In the genomic region with DNA sequence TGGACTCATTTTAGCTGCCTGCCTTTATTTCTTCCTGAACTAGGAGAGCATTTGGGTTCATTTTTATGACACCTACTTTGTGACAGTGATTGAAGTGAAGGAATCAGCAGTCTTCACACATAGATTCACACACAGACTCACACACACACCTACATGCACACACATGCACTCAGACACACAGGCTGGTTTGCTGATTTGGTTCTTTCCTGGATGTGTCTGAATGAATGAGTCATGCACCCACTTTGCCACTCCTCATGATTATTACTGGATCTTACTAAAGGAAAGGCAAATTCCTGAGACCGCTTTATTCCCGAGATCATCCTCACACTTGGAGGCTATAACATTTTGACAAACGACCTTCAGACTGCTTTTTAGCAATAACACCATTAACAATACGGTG, we compare ENCODE assay signal across 15 cellular contexts.
A peak's percentile ranks its signal among the peaks of the same experiment; 100 is the strongest.
DNase-seq lines count a peak whose midpoint lies in the region; ATAC-seq and TF ChIP-seq lines count a peak whose summit lies in the region.
"Had no signal": no experiment of that assay in that cellular context is flagged by ENCODE, and none has a peak within 500 bp of the region (broad histone marks: within the 10 kb centered on the region; RNA-seq: fewer than 3 reads in every experiment).

No MANE protein-coding gene starts in this region.

- no peaks in the 10 kb centered on the region for H3F3A ChIP-seq in neural cell (ENCODE audit: insufficient read depth, low read length, poor library complexity, severe bottlenecking)

- H3K27ac ChIP-seq in esophagus muscularis mucosa (replicated peaks in 1 of 4) (no peak overlapping the region), neural cell (ENCODE audit: low read length) (peak overlapping the region; percentile 30)
- H3K27ac ChIP-seq: SK-N-MC had no signal

- no peak overlapping the region for H3K9ac ChIP-seq in neural cell (ENCODE audit: low read length)

- H2AFZ ChIP-seq in neural cell (ENCODE audit: low read depth, low read length), result no peak overlapping the region

- no peaks in the 10 kb centered on the region for H3K4me1 ChIP-seq in esophagus muscularis mucosa
- H3K4me1 ChIP-seq: BE2C had no signal

- intact Hi-C loops in esophagus muscularis mucosa (cut with DNase I), result no loop called here

- no peak for TF ChIP-seq POLR2A in esophagus muscularis mucosa (IDR thresholded peaks at IDR 0.05; ENCODE audit: low read depth)

- TF ChIP-seq RAD21 in neural cell (conservative IDR thresholded peaks at IDR 0.05), result no peak

- H3K9me3 ChIP-seq in esophagus muscularis mucosa (no peaks in the 10 kb centered on the region), neural cell (ENCODE audit: low read length) (no peaks in the 10 kb centered on the region)
- H3K9me3 ChIP-seq: BE2C had no signal

- no peak overlapping the region for H3K4me2 ChIP-seq in neural cell (ENCODE audit: low read length)

- WGBS in esophagus muscularis mucosa, result 33% methylated on average over 4 of the region's 4 CpGs

- no peaks in the 10 kb centered on the region for H4K20me1 ChIP-seq in neural cell (ENCODE audit: insufficient read depth)

- H3K4me3 ChIP-seq in esophagus muscularis mucosa, result no peak overlapping the region
- H3K4me3 ChIP-seq in neural cell (ENCODE audit: low read length), result no peak overlapping the region
- H3K4me3 ChIP-seq: SK-N-MC had no signal

- H3K9me2 ChIP-seq in neural cell (ENCODE audit: insufficient read depth, low read length), result no peaks in the 10 kb centered on the region

- peak; percentile 84 for DNase-seq in Daoy (ENCODE audit: low read depth)
- DNase-seq in RKO (ENCODE audit: low spot score), result peak; percentile 5
- DNase-seq in esophagus muscularis mucosa (ENCODE audit: extremely low spot score), result peak; percentile 64
- DNase-seq: BE2C; effector CD8-positive, alpha-beta T cell; NCI-H1436 treated with DMSO at 0.1 percent for 48 hours; NK-92 treated with Interleukin-12 subunit alpha and Interleukin-12 subunit beta, amount 100 ng/mL, for 24 hours; stimulated activated CD4-positive, alpha-beta T cell treated with anti-CD3 and anti-CD28 coated beads, Interleukin-4, amount 100 ng/mL, for 4 hours; stimulated activated naive CD4-positive, alpha-beta T cell treated with Interleukin-2 at 50 U/mL for 16 hours had no signal

- H3K79me2 ChIP-seq in neural cell (replicated peaks; ENCODE audit: insufficient read depth, low read length), result no peaks in the 10 kb centered on the region

- no peak for TF ChIP-seq EP300 in esophagus muscularis mucosa (IDR thresholded peaks at IDR 0.05)
- peak; percentile 45 for TF ChIP-seq EP300 in neural cell (conservative IDR thresholded peaks at IDR 0.05; ENCODE audit: poor library complexity, severe bottlenecking)

- no peak for ATAC-seq in HG02840 (IDR thresholded peaks at IDR 0.05; ENCODE audit: low FRiP score, unreplicated experiment)
- no peak for ATAC-seq in HG03342 (IDR thresholded peaks at IDR 0.05; ENCODE audit: unreplicated experiment)
- ATAC-seq in GM18858 (IDR thresholded peaks at IDR 0.05; ENCODE audit: unreplicated experiment), result no peak
- ATAC-seq in GM19463 (IDR thresholded peaks at IDR 0.05; ENCODE audit: unreplicated experiment), result no peak

- TF ChIP-seq CTCF in esophagus muscularis mucosa (IDR thresholded peaks at IDR 0.05) (no peak), neural cell (IDR thresholded peaks at IDR 0.05; ENCODE audit: poor library complexity, severe bottlenecking) (no peak)

- H3K36me3 ChIP-seq in esophagus muscularis mucosa, result no peaks in the 10 kb centered on the region
- H3K36me3 ChIP-seq in neural cell (ENCODE audit: insufficient read depth, low read length), result no peaks in the 10 kb centered on the region
- H3K36me3 ChIP-seq: BE2C had no signal

- H3K27me3 ChIP-seq in esophagus muscularis mucosa (no peaks in the 10 kb centered on the region), neural cell (ENCODE audit: insufficient read depth, low read depth, low read length) (no peaks in the 10 kb centered on the region)
- H3K27me3 ChIP-seq: BE2C had no signal

TF ChIP-seq in neural cell, 6 proteins besides CTCF, POLR2A, EP300 and RAD21:
- TF ChIP-seq TAF1 (IDR thresholded peaks at IDR 0.05; ENCODE audit: low read depth), result no peak
- TF ChIP-seq MXI1 (conservative IDR thresholded peaks at IDR 0.05; ENCODE audit: poor library complexity, severe bottlenecking), result no peak
- TF ChIP-seq SMC3 (conservative IDR thresholded peaks at IDR 0.05; ENCODE audit: poor library complexity), result no peak
- TF ChIP-seq REST (IDR thresholded peaks at IDR 0.05; ENCODE audit: borderline replicate concordance), result no peak
- no peak for TF ChIP-seq EZH2 (IDR thresholded peaks at IDR 0.05; ENCODE audit: borderline replicate concordance, insufficient read depth, low read length, poor library complexity, severe bottlenecking)
- TF ChIP-seq POLR2AphosphoS5 (IDR thresholded peaks at IDR 0.05), result no peak

Comparison
In these comparisons a context has a peak if more than half of its experiments do, and no peak if none do; other contexts are left out.
1. DNase-seq: peak in every context shown above with its lines; median percentile 84 in Daoy; 64 in esophagus muscularis mucosa; 5 in RKO.